Comparison of ENCODE assay signal across 8 cellular contexts in the genomic region with DNA sequence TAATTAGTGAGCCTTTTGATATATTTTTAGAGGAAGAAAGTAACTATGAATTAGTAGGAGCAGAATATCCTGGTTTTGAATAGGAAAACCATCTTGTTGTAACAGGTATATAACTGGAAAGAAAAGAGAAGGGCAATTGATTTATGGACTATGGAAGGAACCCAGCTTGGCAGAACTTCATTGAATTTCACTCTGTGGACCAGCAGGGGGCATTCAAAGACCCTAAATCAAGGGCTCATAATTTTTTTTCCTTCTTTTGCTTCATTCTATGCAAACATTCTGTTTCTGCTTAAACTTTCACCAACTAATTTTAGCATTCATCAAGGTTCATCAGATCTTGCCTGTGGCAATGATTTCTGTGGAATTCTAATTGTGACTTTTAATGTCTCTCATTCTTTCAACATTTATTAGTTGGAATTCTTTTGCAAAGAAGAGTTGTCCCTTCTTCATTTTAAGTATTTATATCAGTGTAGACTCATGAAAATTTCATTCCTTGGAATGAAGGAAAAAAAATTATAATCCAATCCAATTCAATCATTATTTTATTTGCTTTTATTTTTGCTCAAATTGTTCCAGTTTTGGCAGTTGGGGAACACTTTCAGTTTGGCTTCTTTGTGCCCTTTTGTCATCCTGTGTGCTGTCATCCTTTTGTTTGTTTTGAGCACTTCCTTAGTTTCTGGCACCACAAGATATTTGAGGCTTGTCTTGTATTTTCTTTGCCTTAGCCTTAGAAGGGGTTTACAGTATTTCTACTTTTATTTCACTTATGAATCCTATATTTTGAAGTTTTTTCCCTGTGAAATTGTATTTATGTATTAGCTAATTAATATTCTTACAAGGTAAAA. TPM values are rescaled to one million over a fixed set of nuclear protein-coding genes. Genes with fewer than 3 reads are reported as not detected.
DNase-seq lines count a peak whose midpoint lies in the region; ATAC-seq, FAIRE-seq and TF ChIP-seq lines count a peak whose summit lies in the region.

No MANE protein-coding gene starts in this region.

- H3K4me2 ChIP-seq in Karpas-422 (ENCODE audit: low read depth, low read length, poor library complexity, severe bottlenecking): no peak overlapping the region

- H3K79me2 ChIP-seq in Karpas-422 (ENCODE audit: low read length): peaks cover 10% of the 10 kb centered on the region; the same call in 1 of the 2 replicates

- H3K9me3 ChIP-seq in Karpas-422 (ENCODE audit: low read length): no peaks in the 10 kb centered on the region

- H3K4me3 ChIP-seq in AG10803 (ENCODE audit: low read length) (no peak overlapping the region), GM12864 (ENCODE audit: low read depth, low read length) (no peak overlapping the region), Karpas-422 (ENCODE audit: low read length) (no peak overlapping the region)

- DNase-seq in AG10803 (ENCODE audit: low read depth) (peak; percentile 38), GM12864 (ENCODE audit: low read depth) (no peak), Karpas-422 (peak; percentile 82), T-helper 1 cell (peak in 4 of 5 donors; percentile 15 to 49 (median 32)), myocyte (ENCODE audit: low read depth) (peak; percentile 42)

- H3K9ac ChIP-seq in Karpas-422 (ENCODE audit: low read length): no peak overlapping the region

- H3K4me1 ChIP-seq in Karpas-422 (ENCODE audit: low read length): peaks cover 21% of the 10 kb centered on the region

- TF ChIP-seq CTCF in AG10803 (conservative IDR thresholded peaks at IDR 0.05; ENCODE audit: low read length): peak; percentile 65
- peak; percentile 67 for TF ChIP-seq CTCF in GM12864 (IDR thresholded peaks at IDR 0.05; ENCODE audit: low read depth, low read length, missing control alignments)

- no peak overlapping the region for H2AFZ ChIP-seq in Karpas-422 (ENCODE audit: low read length)

- H3K27ac ChIP-seq in Karpas-422 (ENCODE audit: low read length): no peak overlapping the region

- no peaks in the 10 kb centered on the region for H4K20me1 ChIP-seq in Karpas-422 (ENCODE audit: insufficient read depth, low read depth, low read length)

- FAIRE-seq in endometrium (lab: Jason Lieb, UNC): peak; percentile 21

- H3K36me3 ChIP-seq in Karpas-422 (ENCODE audit: insufficient read depth, low read length): peaks cover 11% of the 10 kb centered on the region; the same call in 1 of the 2 replicates

- H3K9me2 ChIP-seq in Karpas-422 (replicated peaks; ENCODE audit: insufficient read depth, low read length): no peaks in the 10 kb centered on the region

- ATAC-seq in GM21786 (IDR thresholded peaks at IDR 0.05; ENCODE audit: unreplicated experiment) (no peak), HG02610 (IDR thresholded peaks at IDR 0.05; ENCODE audit: unreplicated experiment) (no peak)

- no peaks in the 10 kb centered on the region for H3K27me3 ChIP-seq in Karpas-422 (ENCODE audit: low read length)

RNA-seq across cellular contexts. Expression of a gene that starts 30.4 kb away (rescaled TPM):
- total RNA-seq in Karpas-422 (2014; rRNA removed; shearing (Covaris generic); ENCODE audit: low replicate concordance): 18.6 and 20.2 TPM in 2 replicates
- total RNA-seq in myocyte: 36.4 and 42.1 TPM in 2 replicates
- 36.7 TPM for polyA plus RNA-seq in myocyte (2012)

RNA-seq across cellular contexts. Expression of a gene that starts 39.9 kb away (rescaled TPM):
- 0.76 and 6.3 TPM in 2 replicates for total RNA-seq in Karpas-422 (2014; rRNA removed; shearing (Covaris generic); ENCODE audit: low replicate concordance)
- total RNA-seq in myocyte: 12.9 and 15.6 TPM in 2 replicates
- 9.3 TPM for polyA plus RNA-seq in myocyte (2012)
